Comparison of ENCODE assay signal across 10 cellular contexts in the genomic region with DNA sequence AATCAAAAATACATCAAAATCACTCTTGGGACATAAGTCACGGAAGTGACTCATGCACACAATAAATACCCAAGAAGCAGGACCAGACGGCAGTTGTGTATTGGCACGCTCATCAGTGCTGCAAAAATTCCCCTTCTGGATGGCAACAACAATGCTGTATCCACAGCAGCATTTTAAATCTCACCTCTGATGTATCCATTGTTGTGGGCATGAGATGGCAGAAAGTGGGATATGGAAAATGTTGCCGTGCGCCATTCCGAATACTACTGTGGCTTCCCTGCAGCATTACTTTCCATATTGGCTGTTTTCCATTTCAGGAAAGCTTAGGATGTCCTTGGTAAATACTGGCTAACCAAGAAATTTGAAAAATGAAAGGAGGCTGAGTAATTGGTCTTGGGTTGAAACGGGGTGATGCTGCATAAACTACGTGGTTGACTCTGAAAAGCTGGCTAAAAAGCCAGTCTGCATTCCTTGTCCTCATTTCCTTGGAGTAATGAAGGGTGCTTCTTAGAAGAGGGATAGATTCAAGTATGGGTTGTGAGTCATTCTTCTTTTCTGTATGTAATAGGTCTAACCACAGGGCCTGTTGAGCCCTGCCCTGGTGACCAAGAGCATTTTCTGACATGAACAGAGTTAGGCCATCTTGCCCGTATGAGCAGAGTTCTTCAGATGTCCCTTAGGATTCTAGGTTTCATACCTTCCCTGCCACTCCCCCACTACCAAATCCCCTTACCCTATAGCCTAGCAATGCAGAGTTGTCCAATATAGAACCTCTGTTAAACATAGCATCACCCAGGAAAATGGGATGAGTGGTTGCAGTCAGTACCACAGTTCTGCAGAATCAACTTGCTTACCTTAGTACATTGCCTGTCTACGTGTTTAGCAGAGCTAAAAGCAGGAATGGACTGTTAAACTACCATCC. TPM values are rescaled to one million over a fixed set of nuclear protein-coding genes. Genes with fewer than 3 reads are reported as not detected.
A peak's percentile ranks its signal among the peaks of the same experiment; 100 is the strongest.
DNase-seq lines count a peak whose midpoint lies in the region; ATAC-seq and TF ChIP-seq lines count a peak whose summit lies in the region.
"Had no signal": no experiment of that assay in that cellular context is flagged by ENCODE, and none has a peak within 500 bp of the region (broad histone marks: within the 10 kb centered on the region; RNA-seq: fewer than 3 reads in every experiment).

No MANE protein-coding gene starts in this region.

- no peaks in the 10 kb centered on the region for H3K27me3 ChIP-seq in fibroblast of lung (ENCODE audit: control insufficient read depth, insufficient read depth, low read length)
- H3K27me3 ChIP-seq: SJCRH30 had no signal

- POLR2A ChIA-PET in activated CD4-positive, alpha-beta T cell treated with anti-CD3 and anti-CD28 coated beads for 36 hours (lab: Charles Lee): no interaction called here
- POLR2A ChIA-PET in naive thymus-derived CD8-positive, alpha-beta T cell (lab: Charles Lee): no interaction called here

- no peaks in the 10 kb centered on the region for H3K27me3 Mint-ChIP-seq in activated CD4-positive, alpha-beta T cell treated with anti-CD3 and anti-CD28 coated beads for 36 hours
- H3K27me3 Mint-ChIP-seq in stimulated activated naive CD8-positive, alpha-beta T cell treated with anti-CD3 and anti-CD28 coated beads, Interleukin-15, Interleukin-2, amounts not matched to agents 100 ng/mL and 50 ng/mL, for 24 hours: no peaks in the 10 kb centered on the region
- H3K27me3 Mint-ChIP-seq in naive thymus-derived CD8-positive, alpha-beta T cell: no peaks in the 10 kb centered on the region

- CTCF ChIA-PET in activated CD4-positive, alpha-beta T cell treated with anti-CD3 and anti-CD28 coated beads for 36 hours (lab: Charles Lee): interaction anchor here (2.1 kb wide), 1 partner anchor 17 kb away, joined by 10 read pairs; no protein-coding TSS in a partner anchor

- peak overlapping the region; percentile 49 for H3K4me2 ChIP-seq in fibroblast of lung (ENCODE audit: extremely low read depth, insufficient read depth, low read length)

- H3K36me3 ChIP-seq in fibroblast of lung (ENCODE audit: control insufficient read depth, insufficient read depth, low read length): no peaks in the 10 kb centered on the region

- intact Hi-C loops in activated CD4-positive, alpha-beta T cell treated with anti-CD3 and anti-CD28 coated beads for 36 hours (cut with DNase I, micrococcal nuclease): loop anchor here (10.0 kb wide), 2 partner anchors 326 to 736 kb away; a partner anchor contains a TSS

- H3K4me1 ChIP-seq in fibroblast of lung (ENCODE audit: control insufficient read depth, extremely low read depth, insufficient read depth, low read length): peaks cover 12% of the 10 kb centered on the region

- ATAC-seq in activated CD4-positive, alpha-beta T cell treated with anti-CD3 and anti-CD28 coated beads for 36 hours: peak; percentile 23
- no peak for ATAC-seq in naive thymus-derived CD8-positive, alpha-beta T cell
- no peak for ATAC-seq in GM18868 (IDR thresholded peaks at IDR 0.05; ENCODE audit: unreplicated experiment)
- ATAC-seq: CD8-positive, alpha-beta T cell had no signal

- peaks cover 10% of the 10 kb centered on the region for H3K79me2 ChIP-seq in fibroblast of lung (ENCODE audit: control insufficient read depth, insufficient read depth, low read length)

- peak overlapping the region; percentile 92 for H3K27ac ChIP-seq in fibroblast of lung (ENCODE audit: insufficient read depth, low read length)

- peaks cover 78% of the 10 kb centered on the region for H3K36me3 Mint-ChIP-seq in activated CD4-positive, alpha-beta T cell treated with anti-CD3 and anti-CD28 coated beads for 36 hours (ENCODE audit: low read depth)
- H3K36me3 Mint-ChIP-seq in stimulated activated naive CD8-positive, alpha-beta T cell treated with anti-CD3 and anti-CD28 coated beads, Interleukin-15, Interleukin-2, amounts not matched to agents 100 ng/mL and 50 ng/mL, for 24 hours (ENCODE audit: low read depth): peaks cover 82% of the 10 kb centered on the region
- H3K36me3 Mint-ChIP-seq in naive thymus-derived CD8-positive, alpha-beta T cell: peaks cover 0 to 49% (median 0%) of the 10 kb centered on the region in 3 donors

- DNase-seq in activated CD4-positive, alpha-beta T cell treated with anti-CD3 and anti-CD28 coated beads for 36 hours: peak; percentile 28
- no peak for DNase-seq in activated CD4-positive, alpha-beta T cell treated with anti-CD3 and anti-CD28 coated beads for 4 hours
- DNase-seq in RPMI7951 (ENCODE audit: low read depth) (peak; percentile 98), fibroblast of lung (ENCODE audit: low read depth in 2 of 2) (peak; percentile 99 to 100), medulla oblongata (ENCODE audit: extremely low spot score) (no peak)
- no peak for DNase-seq in naive thymus-derived CD8-positive, alpha-beta T cell

- H3K27ac Mint-ChIP-seq in activated CD4-positive, alpha-beta T cell treated with anti-CD3 and anti-CD28 coated beads for 36 hours: peak overlapping the region; percentile 80
- peak overlapping the region; percentile 81 for H3K27ac Mint-ChIP-seq in stimulated activated naive CD8-positive, alpha-beta T cell treated with anti-CD3 and anti-CD28 coated beads, Interleukin-15, Interleukin-2, amounts not matched to agents 100 ng/mL and 50 ng/mL, for 24 hours
- peak overlapping the region in 2 of 10 donors; percentile 3 to 24 for H3K27ac Mint-ChIP-seq in naive thymus-derived CD8-positive, alpha-beta T cell
- H3K27ac Mint-ChIP-seq: CD8-positive, alpha-beta T cell had no signal

- H3K4me3 ChIP-seq in fibroblast of lung (replicated peaks in 1 of 4; ENCODE audit: control extremely low read depth in 1 of 4, insufficient read depth in 1 of 4, low read depth in 3 of 4, low read length in 4 of 4): peak overlapping the region in 1 of 4 experiments; percentile 31
- H3K4me3 ChIP-seq: SJCRH30 had no signal

- no peaks in the 10 kb centered on the region for H3K9me3 ChIP-seq in fibroblast of lung (ENCODE audit: control insufficient read depth, insufficient read depth, low read depth, low read length)
- H3K9me3 ChIP-seq: SJCRH30 had no signal

- peak overlapping the region; percentile 19 for H3K4me3 Mint-ChIP-seq in activated CD4-positive, alpha-beta T cell treated with anti-CD3 and anti-CD28 coated beads for 36 hours
- peak overlapping the region; percentile 54 for H3K4me3 Mint-ChIP-seq in stimulated activated naive CD8-positive, alpha-beta T cell treated with anti-CD3 and anti-CD28 coated beads, Interleukin-15, Interleukin-2, amounts not matched to agents 100 ng/mL and 50 ng/mL, for 24 hours
- H3K4me3 Mint-ChIP-seq in naive thymus-derived CD8-positive, alpha-beta T cell: no peak overlapping the region
- H3K4me3 Mint-ChIP-seq: CD8-positive, alpha-beta T cell had no signal

- no peaks in the 10 kb centered on the region for H3K9me3 Mint-ChIP-seq in activated CD4-positive, alpha-beta T cell treated with anti-CD3 and anti-CD28 coated beads for 36 hours (ENCODE audit: low read depth)
- no peaks in the 10 kb centered on the region for H3K9me3 Mint-ChIP-seq in stimulated activated naive CD8-positive, alpha-beta T cell treated with anti-CD3 and anti-CD28 coated beads, Interleukin-15, Interleukin-2, amounts not matched to agents 100 ng/mL and 50 ng/mL, for 24 hours
- no peaks in the 10 kb centered on the region for H3K9me3 Mint-ChIP-seq in naive thymus-derived CD8-positive, alpha-beta T cell
- H3K9me3 Mint-ChIP-seq: CD8-positive, alpha-beta T cell had no signal

- no peak for TF ChIP-seq CTCF in fibroblast of lung (conservative IDR thresholded peaks at IDR 0.05 in 1 of 2, IDR thresholded peaks at IDR 0.05 in 1 of 2; ENCODE audit: low read depth in 1 of 2, low read length in 2 of 2)

- peak overlapping the region; percentile 25 for H3K9ac ChIP-seq in fibroblast of lung (ENCODE audit: insufficient read depth, low read length)

- H3K4me1 Mint-ChIP-seq in activated CD4-positive, alpha-beta T cell treated with anti-CD3 and anti-CD28 coated beads for 36 hours: peaks cover 50% of the 10 kb centered on the region
- H3K4me1 Mint-ChIP-seq in stimulated activated naive CD8-positive, alpha-beta T cell treated with anti-CD3 and anti-CD28 coated beads, Interleukin-15, Interleukin-2, amounts not matched to agents 100 ng/mL and 50 ng/mL, for 24 hours (ENCODE audit: low read depth): peaks cover 59% of the 10 kb centered on the region
- H3K4me1 Mint-ChIP-seq in naive thymus-derived CD8-positive, alpha-beta T cell: peaks cover 6 to 22% (median 20%) of the 10 kb centered on the region in 4 donors

- H2AFZ ChIP-seq in fibroblast of lung (ENCODE audit: low read length): no peak overlapping the region

- H4K20me1 ChIP-seq in fibroblast of lung (ENCODE audit: control insufficient read depth, extremely low read depth, insufficient read depth, low read length): no peaks in the 10 kb centered on the region

RNA-seq across cellular contexts. Expression of a gene that starts 36.3 kb away (rescaled TPM):
- 100 to 1,000 TPM in 1 of 2 experiments, 10 to 100 TPM in 1; 73.7 to 254 TPM for total RNA-seq in activated CD4-positive, alpha-beta T cell treated with anti-CD3 and anti-CD28 coated beads for 36 hours
- 356 and 425 TPM in 2 replicates for total RNA-seq in RPMI7951 (2014; rRNA removed; shearing (Covaris generic))
- 239 and 377 TPM in 2 replicates for total RNA-seq in fibroblast of lung
- polyA plus RNA-seq in fibroblast of lung: 275 and 279 TPM in 2 replicates
- 1,049 and 1,092 TPM in 2 replicates for polyA plus RNA-seq in fibroblast of lung (2012)
- polyA minus RNA-seq in fibroblast of lung (ENCODE audit: low replicate concordance): 64.5 and 67.3 TPM in 2 replicates
- total RNA-seq in naive thymus-derived CD8-positive, alpha-beta T cell: 100 to 1,000 TPM; 675 to 780 TPM
- polyA plus RNA-seq in naive thymus-derived CD8-positive, alpha-beta T cell: 100 to 1,000 TPM; 309 to 462 (median 320) TPM

Comparison
In these comparisons a context has a peak if more than half of its experiments do, and no peak if none do; other contexts are left out.
1. DNase-seq: peak in activated CD4-positive, alpha-beta T cell treated with anti-CD3 and anti-CD28 coated beads for 36 hours (single experiment), RPMI7951 (single experiment) and fibroblast of lung (2 of 2); none in activated CD4-positive, alpha-beta T cell treated with anti-CD3 and anti-CD28 coated beads for 4 hours (0 of 2), medulla oblongata (single experiment) and naive thymus-derived CD8-positive, alpha-beta T cell (0 of 10).
2. H3K4me3 Mint-ChIP-seq: peak in activated CD4-positive, alpha-beta T cell treated with anti-CD3 and anti-CD28 coated beads for 36 hours (single experiment) and stimulated activated naive CD8-positive, alpha-beta T cell treated with anti-CD3 and anti-CD28 coated beads, Interleukin-15, Interleukin-2, amounts not matched to agents 100 ng/mL and 50 ng/mL, for 24 hours (single experiment); none in naive thymus-derived CD8-positive, alpha-beta T cell (0 of 10).